ENCODE assay signal across 31 cellular contexts in genomic region chr15:47399100-47399499, GRCh38.
"Had no signal": no experiment of that assay in that cellular context is flagged by ENCODE, and none has a peak within 500 bp of the region (broad histone marks: within the 10 kb centered on the region; RNA-seq: fewer than 3 reads in every experiment).

No MANE protein-coding gene starts in this region.

- H3K4me3 ChIP-seq: esophagus muscularis mucosa, heart left ventricle, lower lobe of right lung, thoracic aorta had no signal

- H3K27ac ChIP-seq: lower lobe of right lung, thoracic aorta, WERI-Rb-1 had no signal

- ATAC-seq: lower lobe of right lung; natural killer cell treated with Interleukin-12 subunit alpha and Interleukin-12 subunit beta and Interleukin-15 and Interleukin-18, amount 100 ng/mL, for 72 hours; stimulated activated effector memory CD8-positive, alpha-beta T cell treated with anti-CD3 and anti-CD28 coated beads, Interleukin-12 subunit alpha, Interleukin-12 subunit beta, amount 100 ng/mL, for 72 hours had no signal

- H3K27ac Mint-ChIP-seq: activated CD4-positive, alpha-beta memory T cell treated with anti-CD3 and anti-CD28 coated beads for 36 hours; activated CD4-positive, alpha-beta T cell treated with anti-CD3 and anti-CD28 coated beads, Interleukin-2, amount 10 ng/mL, durations not matched to agents 24 days and 14 days; activated naive CD4-positive, alpha-beta T cell treated with anti-CD3 and anti-CD28 coated beads for 36 hours; activated naive CD8-positive, alpha-beta T cell treated with anti-CD3 and anti-CD28 coated beads for 36 hours; activated T-helper 1 cell treated with anti-CD3 and anti-CD28 coated beads, Interleukin-12 subunit alpha, Interleukin-12 subunit beta, Interleukin-2, Interleukin-4 antibody, amounts not matched to agents 30 ng/mL and 10 ng/mL and 1 ng/mL, durations not matched to agents 14 hours and 24 hours and 36 hours; endodermal cell; immature natural killer cell; natural killer cell treated with Interleukin-12 subunit alpha and Interleukin-12 subunit beta and Interleukin-15 and Interleukin-18, amount 100 ng/mL, for 72 hours; stimulated activated effector memory CD8-positive, alpha-beta T cell treated with anti-CD3 and anti-CD28 coated beads, Interleukin-12 subunit alpha, Interleukin-12 subunit beta, amount 100 ng/mL, for 72 hours; stimulated activated naive CD8-positive, alpha-beta T cell treated with anti-CD3 and anti-CD28 coated beads, Interleukin-15, Interleukin-2, amounts not matched to agents 100 ng/mL and 50 ng/mL, for 24 hours; T-helper 1 cell treated with Interleukin-12 subunit alpha and Interleukin-12 subunit beta and Interleukin-4 antibody, amounts not matched to agents 30 μg/mL and 1 μg/mL, for 36 hours had no signal

- H3K9me3 ChIP-seq: esophagus muscularis mucosa, heart left ventricle, lower lobe of right lung, thoracic aorta had no signal

- H3K9me3 Mint-ChIP-seq: activated CD4-positive, alpha-beta memory T cell treated with anti-CD3 and anti-CD28 coated beads for 36 hours; activated CD4-positive, alpha-beta T cell treated with anti-CD3 and anti-CD28 coated beads, Interleukin-2, amount 10 ng/mL, durations not matched to agents 24 days and 14 days; activated naive CD4-positive, alpha-beta T cell treated with anti-CD3 and anti-CD28 coated beads for 36 hours; activated naive CD8-positive, alpha-beta T cell treated with anti-CD3 and anti-CD28 coated beads for 36 hours; endodermal cell; natural killer cell treated with Interleukin-12 subunit alpha and Interleukin-12 subunit beta and Interleukin-15 and Interleukin-18, amount 100 ng/mL, for 72 hours; stimulated activated naive CD8-positive, alpha-beta T cell treated with anti-CD3 and anti-CD28 coated beads, Interleukin-15, Interleukin-2, amounts not matched to agents 100 ng/mL and 50 ng/mL, for 24 hours; T-helper 1 cell treated with Interleukin-12 subunit alpha and Interleukin-12 subunit beta and Interleukin-4 antibody, amounts not matched to agents 30 μg/mL and 1 μg/mL, for 36 hours had no signal

- H3K36me3 Mint-ChIP-seq: activated CD4-positive, alpha-beta memory T cell treated with anti-CD3 and anti-CD28 coated beads for 36 hours; activated naive CD8-positive, alpha-beta T cell treated with anti-CD3 and anti-CD28 coated beads for 36 hours; immature natural killer cell; natural killer cell treated with Interleukin-12 subunit alpha and Interleukin-12 subunit beta and Interleukin-15 and Interleukin-18, amount 100 ng/mL, for 72 hours; stimulated activated effector memory CD8-positive, alpha-beta T cell treated with anti-CD3 and anti-CD28 coated beads, Interleukin-12 subunit alpha, Interleukin-12 subunit beta, amount 100 ng/mL, for 72 hours had no signal

- H3K4me1 Mint-ChIP-seq: activated CD4-positive, alpha-beta T cell treated with anti-CD3 and anti-CD28 coated beads, Interleukin-2, amount 10 ng/mL, durations not matched to agents 24 days and 14 days; activated naive CD8-positive, alpha-beta T cell treated with anti-CD3 and anti-CD28 coated beads for 36 hours; immature natural killer cell; stimulated activated effector memory CD8-positive, alpha-beta T cell treated with anti-CD3 and anti-CD28 coated beads, Interleukin-12 subunit alpha, Interleukin-12 subunit beta, amount 100 ng/mL, for 72 hours had no signal

- H3K27me3 ChIP-seq: esophagus muscularis mucosa had no signal

- H3K36me3 ChIP-seq: esophagus muscularis mucosa, heart left ventricle, lower lobe of right lung, thoracic aorta, WERI-Rb-1 had no signal

- H3K4me3 Mint-ChIP-seq: activated CD4-positive, alpha-beta memory T cell treated with anti-CD3 and anti-CD28 coated beads for 36 hours; activated CD4-positive, alpha-beta T cell treated with anti-CD3 and anti-CD28 coated beads, Interleukin-2, amount 10 ng/mL, durations not matched to agents 24 days and 14 days; activated naive CD4-positive, alpha-beta T cell treated with anti-CD3 and anti-CD28 coated beads for 36 hours; activated naive CD8-positive, alpha-beta T cell treated with anti-CD3 and anti-CD28 coated beads for 36 hours; activated T-helper 1 cell treated with anti-CD3 and anti-CD28 coated beads, Interleukin-12 subunit alpha, Interleukin-12 subunit beta, Interleukin-2, Interleukin-4 antibody, amounts not matched to agents 30 ng/mL and 10 ng/mL and 1 ng/mL, durations not matched to agents 14 hours and 24 hours and 36 hours; endodermal cell; immature natural killer cell; natural killer cell treated with Interleukin-12 subunit alpha and Interleukin-12 subunit beta and Interleukin-15 and Interleukin-18, amount 100 ng/mL, for 72 hours; stimulated activated effector memory CD8-positive, alpha-beta T cell treated with anti-CD3 and anti-CD28 coated beads, Interleukin-12 subunit alpha, Interleukin-12 subunit beta, amount 100 ng/mL, for 72 hours; stimulated activated naive CD8-positive, alpha-beta T cell treated with anti-CD3 and anti-CD28 coated beads, Interleukin-15, Interleukin-2, amounts not matched to agents 100 ng/mL and 50 ng/mL, for 24 hours; T-helper 1 cell treated with Interleukin-12 subunit alpha and Interleukin-12 subunit beta and Interleukin-4 antibody, amounts not matched to agents 30 μg/mL and 1 μg/mL, for 36 hours had no signal

- H3K27me3 Mint-ChIP-seq: activated CD4-positive, alpha-beta memory T cell treated with anti-CD3 and anti-CD28 coated beads for 36 hours; activated CD4-positive, alpha-beta T cell treated with anti-CD3 and anti-CD28 coated beads, Interleukin-2, amount 10 ng/mL, durations not matched to agents 24 days and 14 days; activated naive CD8-positive, alpha-beta T cell treated with anti-CD3 and anti-CD28 coated beads for 36 hours; stimulated activated naive CD8-positive, alpha-beta T cell treated with anti-CD3 and anti-CD28 coated beads, Interleukin-15, Interleukin-2, amounts not matched to agents 100 ng/mL and 50 ng/mL, for 24 hours had no signal

- DNase-seq: activated CD4-positive, alpha-beta memory T cell treated with anti-CD3 and anti-CD28 coated beads for 36 hours; activated CD4-positive, alpha-beta T cell treated with anti-CD3 and anti-CD28 coated beads, Interleukin-2, amount 10 ng/mL, durations not matched to agents 24 days and 14 days; activated CD4-positive, CD25-positive, alpha-beta regulatory T cell treated with anti-CD3 and anti-CD28 coated beads, Interleukin-2, amount 50 U/mL, for 72 hours; activated CD8-positive, alpha-beta memory T cell treated with anti-CD3 and anti-CD28 coated beads, Interleukin-2, amount 50 U/mL, for 4 hours; activated effector memory CD4-positive, alpha-beta T cell treated with anti-CD3 and anti-CD28 coated beads, Interleukin-2, amount 50 U/mL, for 16 hours; activated naive CD4-positive, alpha-beta T cell treated with anti-CD3 and anti-CD28 coated beads for 36 hours; activated naive CD8-positive, alpha-beta T cell treated with anti-CD3 and anti-CD28 coated beads for 36 hours; activated T-cell treated with anti-CD3 and anti-CD28 coated beads, Interleukin-2, amount 50 U/mL, for 1 hour; amniotic stem cell; central memory CD4-positive, alpha-beta T cell; endodermal cell; heart left ventricle; hypothalamus; immature natural killer cell; lower lobe of right lung; mesenchymal stem cell; posterior cingulate gyrus; right cardiac atrium; stimulated activated CD4-positive, alpha-beta T cell treated with anti-CD3 and anti-CD28 coated beads, Interleukin-12 subunit alpha, Interleukin-12 subunit beta, amount 100 ng/mL, for 4 hours; stimulated activated CD4-positive, alpha-beta T cell treated with anti-CD3 and anti-CD28 coated beads, Interleukin-4, amount 100 ng/mL, for 24 hours; SW 1271; T1000; trophoblast cell; WERI-Rb-1 had no signal
